Comparison of ENCODE assay signal across 8 cellular contexts in the genomic region with DNA sequence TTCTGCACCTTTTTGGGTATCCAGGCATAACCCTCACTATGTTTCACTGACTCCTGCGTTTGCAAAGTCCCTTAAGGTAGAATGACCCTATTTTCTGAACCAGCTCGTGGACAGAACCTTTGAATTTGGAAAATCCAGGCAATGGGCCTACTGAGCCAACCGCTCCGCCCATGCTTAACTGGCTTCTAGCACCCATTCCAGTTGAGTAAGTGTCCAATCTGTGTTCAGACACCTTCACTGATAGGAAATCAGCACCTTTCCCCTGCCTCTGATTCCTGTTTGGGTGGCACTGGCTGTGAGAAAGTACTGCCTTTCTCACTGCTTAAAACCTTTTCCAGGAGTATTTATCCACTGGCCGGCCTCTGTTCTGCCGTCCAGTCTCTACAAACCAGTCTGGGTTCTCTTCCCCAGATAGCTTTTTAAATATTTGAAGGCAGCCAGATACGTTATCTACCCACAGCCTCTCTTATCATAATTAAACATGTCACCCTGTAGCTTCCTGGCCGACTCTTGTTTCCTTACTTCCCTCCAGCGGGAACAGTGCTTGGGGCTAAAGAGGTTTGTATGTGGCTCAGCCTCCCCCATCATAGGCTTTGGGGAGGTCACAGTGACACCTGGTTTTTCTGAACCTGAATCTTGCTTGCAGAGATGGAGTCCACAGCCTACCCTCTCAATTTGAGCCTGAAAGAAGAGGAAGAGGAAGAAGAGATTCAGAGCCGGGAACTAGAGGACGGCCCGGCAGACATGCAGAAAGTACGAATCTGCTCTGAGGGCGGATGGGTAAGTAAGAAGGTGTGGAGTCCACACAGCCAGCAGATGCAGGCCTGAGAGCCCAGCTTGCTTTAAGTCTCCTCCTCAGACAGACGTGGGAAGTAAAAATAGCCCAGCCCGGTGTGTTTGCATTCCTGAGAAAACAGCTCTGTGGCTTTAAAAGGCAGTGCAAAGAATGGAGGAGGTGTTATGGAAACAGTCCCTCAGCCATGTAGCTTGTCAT.
DNase-seq lines count a peak whose midpoint lies in the region; ATAC-seq lines count a peak whose summit lies in the region.

No MANE protein-coding gene starts in this region.

- peaks cover 17% of the 10 kb centered on the region for H3K4me1 ChIP-seq in iPS-20b (ENCODE audit: insufficient read depth, low read length)

- peak overlapping the region; percentile 82 for H3K27ac Mint-ChIP-seq in stimulated activated naive CD8-positive, alpha-beta T cell treated with anti-CD3 and anti-CD28 coated beads, Interleukin-15, Interleukin-2, amounts not matched to agents 100 ng/mL and 50 ng/mL, for 24 hours
- peak overlapping the region; percentile 94 for H3K27ac Mint-ChIP-seq in stimulated activated effector memory CD8-positive, alpha-beta T cell treated with anti-CD3 and anti-CD28 coated beads, Interleukin-12 subunit alpha, Interleukin-12 subunit beta, amount 100 ng/mL, for 72 hours

- H3K36me3 Mint-ChIP-seq in stimulated activated naive CD8-positive, alpha-beta T cell treated with anti-CD3 and anti-CD28 coated beads, Interleukin-15, Interleukin-2, amounts not matched to agents 100 ng/mL and 50 ng/mL, for 24 hours (ENCODE audit: low read depth) = peaks cover 41% of the 10 kb centered on the region
- H3K36me3 Mint-ChIP-seq in stimulated activated effector memory CD8-positive, alpha-beta T cell treated with anti-CD3 and anti-CD28 coated beads, Interleukin-12 subunit alpha, Interleukin-12 subunit beta, amount 100 ng/mL, for 72 hours = peaks cover 62% of the 10 kb centered on the region

- no peak for ATAC-seq in stimulated activated naive CD8-positive, alpha-beta T cell treated with anti-CD3 and anti-CD28 coated beads, Interleukin-15, Interleukin-2, amounts not matched to agents 100 U/mL and 50 U/mL, for 24 hours
- no peak for ATAC-seq in stimulated activated effector memory CD8-positive, alpha-beta T cell treated with anti-CD3 and anti-CD28 coated beads, Interleukin-12 subunit alpha, Interleukin-12 subunit beta, amount 100 ng/mL, for 72 hours
- no peak for ATAC-seq in GM21529 (IDR thresholded peaks at IDR 0.05; ENCODE audit: unreplicated experiment)
- no peak for ATAC-seq in GM21381 (IDR thresholded peaks at IDR 0.05; ENCODE audit: unreplicated experiment)

- H3K4me3 Mint-ChIP-seq in stimulated activated naive CD8-positive, alpha-beta T cell treated with anti-CD3 and anti-CD28 coated beads, Interleukin-15, Interleukin-2, amounts not matched to agents 100 ng/mL and 50 ng/mL, for 24 hours = peak overlapping the region; percentile 87
- H3K4me3 Mint-ChIP-seq in stimulated activated effector memory CD8-positive, alpha-beta T cell treated with anti-CD3 and anti-CD28 coated beads, Interleukin-12 subunit alpha, Interleukin-12 subunit beta, amount 100 ng/mL, for 72 hours = peak overlapping the region; percentile 84

- peaks cover 59% of the 10 kb centered on the region for H3K4me1 Mint-ChIP-seq in stimulated activated naive CD8-positive, alpha-beta T cell treated with anti-CD3 and anti-CD28 coated beads, Interleukin-15, Interleukin-2, amounts not matched to agents 100 ng/mL and 50 ng/mL, for 24 hours (ENCODE audit: low read depth)
- H3K4me1 Mint-ChIP-seq in stimulated activated effector memory CD8-positive, alpha-beta T cell treated with anti-CD3 and anti-CD28 coated beads, Interleukin-12 subunit alpha, Interleukin-12 subunit beta, amount 100 ng/mL, for 72 hours = peaks cover 61% of the 10 kb centered on the region

- peaks cover 51% of the 10 kb centered on the region for H3K36me3 ChIP-seq in iPS-20b (ENCODE audit: insufficient read depth, low read depth, low read length)

- peak overlapping the region; percentile 95 for H3K9ac ChIP-seq in iPS-20b (ENCODE audit: low read depth, low read length)

- H3K4me3 ChIP-seq in iPS-20b (ENCODE audit: low read length) = peak overlapping the region; percentile 92

- no peaks in the 10 kb centered on the region for H3K27me3 Mint-ChIP-seq in stimulated activated naive CD8-positive, alpha-beta T cell treated with anti-CD3 and anti-CD28 coated beads, Interleukin-15, Interleukin-2, amounts not matched to agents 100 ng/mL and 50 ng/mL, for 24 hours

- H3K27ac ChIP-seq in angular gyrus (ENCODE audit: low read depth, low read length) (peak overlapping the region; percentile 78), iPS-20b (ENCODE audit: low read length) (peak overlapping the region; percentile 60)

- no peak for DNase-seq in stimulated activated naive CD8-positive, alpha-beta T cell treated with anti-CD3 and anti-CD28 coated beads, Interleukin-15, Interleukin-2, amounts not matched to agents 100 U/mL and 50 U/mL, for 24 hours
- no peak for DNase-seq in stimulated activated effector memory CD8-positive, alpha-beta T cell treated with anti-CD3 and anti-CD28 coated beads, Interleukin-12 subunit alpha, Interleukin-12 subunit beta, amount 100 ng/mL, for 72 hours (ENCODE audit: low spot score in 2 of 2)
- no peak for DNase-seq in NCI-H2107 treated with DMSO at 0.1 percent for 48 hours (lab: John Stamatoyannopoulos, UW; ENCODE audit: unreplicated experiment)

- H3K9me3 Mint-ChIP-seq in stimulated activated naive CD8-positive, alpha-beta T cell treated with anti-CD3 and anti-CD28 coated beads, Interleukin-15, Interleukin-2, amounts not matched to agents 100 ng/mL and 50 ng/mL, for 24 hours = no peaks in the 10 kb centered on the region
- H3K9me3 Mint-ChIP-seq in stimulated activated effector memory CD8-positive, alpha-beta T cell treated with anti-CD3 and anti-CD28 coated beads, Interleukin-12 subunit alpha, Interleukin-12 subunit beta, amount 100 ng/mL, for 72 hours = no peaks in the 10 kb centered on the region

- no peaks in the 10 kb centered on the region for H3K27me3 ChIP-seq in iPS-20b (ENCODE audit: insufficient read depth, low read length)

- no peaks in the 10 kb centered on the region for H3K9me3 ChIP-seq in iPS-20b (ENCODE audit: insufficient read depth, low read depth, low read length)
